In genomic region chr1:11285883-11286734, GRCh38 we compare ENCODE assay signal across 1 cellular context.
TF ChIP-seq lines count a peak whose summit lies in the region.

No MANE protein-coding gene starts in this region.

TF ChIP-seq in GM12878, 131 proteins besides CTCF, POLR2A, EP300 and RAD21 (continued from another document):
- no peak for TF ChIP-seq NFYA (IDR thresholded peaks at IDR 0.05; ENCODE audit: borderline replicate concordance, low read depth, low read length)
- no peak for TF ChIP-seq ZNF622 (IDR thresholded peaks at IDR 0.05)
- no peak for TF ChIP-seq BMI1 (IDR thresholded peaks at IDR 0.05; ENCODE audit: borderline replicate concordance)
- no peak for TF ChIP-seq ZBTB11 (CRISPR knock-in tag; IDR thresholded peaks at IDR 0.05)
- TF ChIP-seq GATAD2B (conservative IDR thresholded peaks at IDR 0.05; ENCODE audit: low read depth) = no peak
